In the genomic region with DNA sequence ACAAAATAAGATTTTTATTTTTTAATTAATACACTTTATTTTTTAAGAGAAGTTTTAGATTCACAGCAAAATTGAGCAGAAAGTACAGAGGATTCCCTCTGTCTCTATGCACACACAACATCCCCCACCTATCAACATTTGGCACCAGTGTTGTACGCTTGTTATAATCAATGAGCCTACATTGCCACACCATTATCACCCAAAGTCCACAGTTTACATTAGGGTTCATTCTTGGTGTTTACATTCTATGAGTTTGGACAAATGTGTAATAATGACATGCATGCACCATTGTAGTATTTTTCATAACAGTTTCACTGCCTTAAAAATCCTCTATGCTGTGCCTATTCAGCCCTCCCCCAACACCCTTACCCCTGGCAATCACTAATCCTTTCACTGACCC, we compare ENCODE assay signal across 7 cellular contexts.
"Had no signal": no experiment of that assay in that cellular context is flagged by ENCODE, and none has a peak within 500 bp of the region (broad histone marks: within the 10 kb centered on the region; RNA-seq: fewer than 3 reads in every experiment).

No MANE protein-coding gene starts in this region.

- H3K4me3 ChIP-seq: GM23338 had no signal

- ATAC-seq: GM23338 had no signal

- DNase-seq: H9, HCEC 1CT, KBM-7 had no signal

- FAIRE-seq: H1, H54, HTR-8/SVneo had no signal
